ENCODE assay signal across 1 cellular context in genomic region chr6:33190504-33191107, GRCh38.
TF ChIP-seq lines count a peak whose summit lies in the region.

No MANE protein-coding gene starts in this region.

TF ChIP-seq in HepG2, 621 proteins besides CTCF, POLR2A, EP300 and RAD21 (continued from another document):
- TF ChIP-seq PRDM10 (CRISPR knock-in tag; IDR thresholded peaks at IDR 0.05; ENCODE audit: low read depth) (0 out of 2 replicates have a peak, but pooled peaks have one; percentile 50), HMG20B (CRISPR knock-in tag; conservative IDR thresholded peaks at IDR 0.05) (0 out of 2 replicates have a peak, but pooled peaks have one; percentile 8), CHD2 (IDR thresholded peaks at IDR 0.05; ENCODE audit: low read depth, low read length) (no peak), TAF1 (CRISPR knock-in tag; IDR thresholded peaks at IDR 0.05) (no peak), ZNF20 (CRISPR knock-in tag; IDR thresholded peaks at IDR 0.05) (no peak), ZNF646 (CRISPR knock-in tag; IDR thresholded peaks at IDR 0.05) (no peak), ZNF672 (CRISPR knock-in tag; IDR thresholded peaks at IDR 0.05) (0 out of 2 replicates have a peak, but pooled peaks have one; percentile 75), MIER3 (CRISPR knock-in tag; IDR thresholded peaks at IDR 0.05; ENCODE audit: borderline replicate concordance) (peak; percentile 44; the same call in 1 of the 2 replicates), SP2 (CRISPR knock-in tag; IDR thresholded peaks at IDR 0.05) (no peak), RNF219 (CRISPR knock-in tag; IDR thresholded peaks at IDR 0.05) (no peak), HIC2 (CRISPR knock-in tag; IDR thresholded peaks at IDR 0.05; ENCODE audit: low read depth) (no peak), TP53 (CRISPR knock-in tag; conservative IDR thresholded peaks at IDR 0.05) (no peak), E2F2 (CRISPR knock-in tag; IDR thresholded peaks at IDR 0.05; ENCODE audit: borderline replicate concordance) (no peak), ZBTB25 (CRISPR knock-in tag; IDR thresholded peaks at IDR 0.05) (0 out of 2 replicates have a peak, but pooled peaks have one; percentile 37), TBX2 (CRISPR knock-in tag; IDR thresholded peaks at IDR 0.05; ENCODE audit: borderline replicate concordance) (peak; percentile 54; the same call in 1 of the 2 replicates), YEATS2 (CRISPR knock-in tag; IDR thresholded peaks at IDR 0.05; ENCODE audit: borderline replicate concordance) (no peak), ARNT2 (CRISPR knock-in tag; IDR thresholded peaks at IDR 0.05; ENCODE audit: low read depth) (no peak)
TF ChIP-seq in HepG2: peak in this region for 49.
